In the genomic region with DNA sequence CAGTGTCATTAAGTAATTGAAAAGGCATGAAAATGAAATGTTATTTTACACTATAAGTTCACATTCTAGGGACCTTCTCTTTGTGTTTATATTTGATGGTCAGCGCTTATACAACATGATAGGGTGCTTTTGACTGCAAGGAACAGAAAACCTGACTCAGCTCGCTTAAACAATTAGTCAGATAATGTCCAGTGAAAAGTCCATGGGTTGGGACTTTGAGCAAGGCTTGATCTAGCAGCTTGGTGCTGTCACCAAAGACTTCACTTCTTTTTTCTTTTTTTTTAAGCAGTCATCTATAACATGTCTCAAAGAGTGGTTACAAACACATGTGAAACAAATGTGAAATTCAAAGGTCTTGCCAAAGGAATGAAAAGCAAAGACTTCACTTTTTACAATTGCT, we compare ENCODE assay signal across 1 cellular context.
TF ChIP-seq lines count a peak whose summit lies in the region.

No MANE protein-coding gene starts in this region.

TF ChIP-seq in IMR-90, 13 proteins besides CTCF, POLR2A, EP300 and RAD21:
- TF ChIP-seq BHLHE40 (IDR thresholded peaks at IDR 0.05; ENCODE audit: low read depth, low read length) (no peak), MAFK (IDR thresholded peaks at IDR 0.05; ENCODE audit: low read depth, low read length) (peak; percentile 83)
